ENCODE assay signal across 8 cellular contexts in genomic region chr9:125189361-125190289, GRCh38. TPM values are rescaled to one million over a fixed set of nuclear protein-coding genes. Genes with fewer than 3 reads are reported as not detected.
DNase-seq lines count a peak whose midpoint lies in the region; ATAC-seq and TF ChIP-seq lines count a peak whose summit lies in the region.

Gene PPP6C, minus strand, starts transcription at chr9:125189803. Its CDS starts 85 bp downstream, at chr9:125189718.

- TF ChIP-seq CTCF in chondrocyte (IDR thresholded peaks at IDR 0.05), result peak; percentile 77

- DNase-seq in Ammon's horn (ENCODE audit: low spot score), result peak; percentile 98
- peak; percentile 92 for DNase-seq in NCI-H510A (lab: John Stamatoyannopoulos, UW)
- DNase-seq in activated CD4-positive, alpha-beta T cell treated with anti-CD3 and anti-CD28 coated beads for 24 hours (ENCODE audit: low read depth in 2 of 2), result peak; percentile 97
- DNase-seq in chondrocyte (ENCODE audit: low spot score), result peak; percentile 99
- peak; percentile 92 for DNase-seq in kidney glomerular epithelial cell (lab: John Stamatoyannopoulos, UW)
- peak; percentile 89 to 91 for DNase-seq in stimulated activated CD4-positive, alpha-beta T cell treated with anti-CD3 and anti-CD28 coated beads, Interleukin-1b, Interleukin-23, amount 100 ng/mL, for 1 hour (ENCODE audit: low read depth in 2 of 2)

- peaks cover 34% of the 10 kb centered on the region for H3K4me1 Mint-ChIP-seq in chondrocyte (ENCODE audit: low read depth)

- H3K27ac Mint-ChIP-seq in chondrocyte (ENCODE audit: unreplicated experiment), result peak within 1 kb of the TSS; percentile 92

- TF ChIP-seq POLR2A in GM19099 (IDR thresholded peaks at IDR 0.05; ENCODE audit: extremely low read depth, insufficient read length, low read depth), result peak; percentile 87

- no peaks in the 10 kb centered on the region for H3K36me3 Mint-ChIP-seq in chondrocyte (ENCODE audit: low read depth)

- H3K4me3 Mint-ChIP-seq in chondrocyte (ENCODE audit: unreplicated experiment), result peak within 1 kb of the TSS; percentile 89

- H3K27me3 Mint-ChIP-seq in chondrocyte (ENCODE audit: low read depth), result no peaks in the 10 kb centered on the region

- ATAC-seq in HG03432 (IDR thresholded peaks at IDR 0.05; ENCODE audit: unreplicated experiment), result peak; percentile 95

- H3K9me3 Mint-ChIP-seq in chondrocyte (ENCODE audit: low read depth), result no peaks in the 10 kb centered on the region

RNA-seq across cellular contexts. Expression of gene PPP6C, which starts in this region (rescaled TPM):
- 31.8 to 39.8 TPM (median 35.3 TPM) in 3 replicates for total RNA-seq in chondrocyte

Comparison
In these comparisons a context has a peak if more than half of its experiments do, and no peak if none do; other contexts are left out.
1. Peak in every context shown above with its lines: DNase-seq and ATAC-seq.